8 cellular contexts compared by ENCODE assay signal in the genomic region with DNA sequence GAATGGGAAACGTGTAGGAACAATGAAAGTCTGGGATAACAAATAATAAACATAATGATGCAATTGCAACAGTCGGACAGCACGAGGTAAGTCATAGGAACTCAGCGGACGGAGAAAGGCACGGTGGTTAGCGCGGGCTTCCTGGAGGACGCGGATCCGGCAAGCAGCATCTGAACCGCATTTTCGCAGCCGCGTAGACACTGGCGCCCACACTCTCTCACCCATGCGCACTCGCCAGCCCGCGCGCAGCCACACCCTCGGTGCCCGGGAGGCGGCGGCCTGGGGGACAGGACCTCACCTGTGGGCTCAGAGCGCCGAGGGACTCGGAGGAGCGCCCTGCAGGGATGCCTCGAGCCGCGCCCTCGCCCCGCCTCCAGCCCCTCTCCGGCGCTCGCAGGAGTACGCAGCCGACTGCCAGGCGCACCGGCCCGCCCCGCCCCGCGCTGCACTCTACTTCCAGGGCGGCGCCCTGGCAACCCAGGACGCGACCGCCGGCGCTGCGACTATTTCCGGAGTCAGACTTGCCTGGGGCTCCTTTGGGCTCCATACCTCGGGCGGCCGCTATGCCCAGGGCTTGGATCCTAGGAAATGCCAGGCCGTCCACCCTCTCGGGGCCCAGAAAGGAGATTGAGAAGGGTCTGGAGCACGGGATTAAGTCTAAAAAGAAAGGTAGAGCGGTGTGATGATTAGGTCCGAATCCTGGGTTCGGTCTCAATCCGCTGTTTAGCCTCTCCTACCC. TPM values are rescaled to one million over a fixed set of nuclear protein-coding genes. Genes with fewer than 3 reads are reported as not detected.
A peak's percentile ranks its signal among the peaks of the same experiment; 100 is the strongest.
DNase-seq lines count a peak whose midpoint lies in the region; ATAC-seq and TF ChIP-seq lines count a peak whose summit lies in the region.

A gene (minus strand): TSS at position 413 of the 739 bp plus-strand sequence. CDS start 13,805 bp downstream, outside the sequence.

- H3K4me3 ChIP-seq in GM06990 (replicated peaks; ENCODE audit: low read depth, low read length) (peak within 1 kb of the TSS; percentile 87), right atrium auricular region (peak within 1 kb of the TSS; percentile 53 to 79), uterus (peak within 1 kb of the TSS; percentile 52 to 80)

- peak; percentile 93 for DNase-seq in GM06990 (ENCODE audit: extremely low read depth, insufficient read length)
- DNase-seq in NCI-H146 (lab: John Stamatoyannopoulos, UW), result peak; percentile 86
- DNase-seq in T-helper 1 cell, result peak; percentile 72 to 94 (median 79)
- peak in 55 of 56 donors; percentile 22 to 88 (median 73) for DNase-seq in amygdala (lab: John Stamatoyannopoulos, UW)
- DNase-seq in right atrium auricular region (ENCODE audit: low spot score), result peak; percentile 85
- peak; percentile 79 for DNase-seq in putamen (ENCODE audit: low spot score)
- DNase-seq in uterus, result peak; percentile 75 to 85

- ATAC-seq in HG02571 (IDR thresholded peaks at IDR 0.05; ENCODE audit: unreplicated experiment), result peak; percentile 64

- H3K9me3 ChIP-seq in right atrium auricular region (no peaks in the 10 kb centered on the region), uterus (no peaks in the 10 kb centered on the region)

- no peaks in the 10 kb centered on the region for H3K36me3 ChIP-seq in GM06990 (ENCODE audit: control insufficient read depth, insufficient read depth, low read length)
- no peaks in the 10 kb centered on the region for H3K36me3 ChIP-seq in right atrium auricular region
- no peaks in the 10 kb centered on the region for H3K36me3 ChIP-seq in uterus

- H3K27me3 ChIP-seq in GM06990 (replicated peaks; ENCODE audit: control insufficient read depth, insufficient read depth, low read length) (no peaks in the 10 kb centered on the region), right atrium auricular region (no peaks in the 10 kb centered on the region), uterus (no peaks in the 10 kb centered on the region)

- no peak for TF ChIP-seq CTCF in GM06990 (IDR thresholded peaks at IDR 0.05; ENCODE audit: insufficient read depth, low read length, poor library complexity, severe bottlenecking)
- TF ChIP-seq CTCF in right atrium auricular region (IDR thresholded peaks at IDR 0.05), result peak in 1 of 2 donors; percentile 37
- TF ChIP-seq CTCF in uterus (IDR thresholded peaks at IDR 0.05), result peak in 2 of 4 experiments; percentile 13 to 24

- peak; percentile 20 to 43 for TF ChIP-seq POLR2A in uterus (IDR thresholded peaks at IDR 0.05)

- H3K4me1 ChIP-seq in right atrium auricular region, result peaks cover 0 to 14% of the 10 kb centered on the region in 2 donors
- H3K4me1 ChIP-seq in uterus, result peaks cover 0 to 4% of the 10 kb centered on the region in 2 donors

- H3K27ac ChIP-seq in right atrium auricular region, result peak within 1 kb of the TSS; percentile 48 to 69
- H3K27ac ChIP-seq in uterus, result peak within 1 kb of the TSS in 1 of 2 donors; percentile 43

- intact Hi-C loops in uterus (cut with DNase I; ENCODE audit: low total_unique reads), result no loop called here

RNA-seq across cellular contexts. Expression of the gene that starts here (rescaled TPM):
- total RNA-seq in right atrium auricular region, result 1 to 10 TPM; 4.4 to 5.2 TPM
- total RNA-seq in uterus, result 10 to 100 TPM in 1 of 4 donors, 1 to 10 TPM in 3; 3.6 to 12.5 (median 5.3) TPM
